In the genomic region with DNA sequence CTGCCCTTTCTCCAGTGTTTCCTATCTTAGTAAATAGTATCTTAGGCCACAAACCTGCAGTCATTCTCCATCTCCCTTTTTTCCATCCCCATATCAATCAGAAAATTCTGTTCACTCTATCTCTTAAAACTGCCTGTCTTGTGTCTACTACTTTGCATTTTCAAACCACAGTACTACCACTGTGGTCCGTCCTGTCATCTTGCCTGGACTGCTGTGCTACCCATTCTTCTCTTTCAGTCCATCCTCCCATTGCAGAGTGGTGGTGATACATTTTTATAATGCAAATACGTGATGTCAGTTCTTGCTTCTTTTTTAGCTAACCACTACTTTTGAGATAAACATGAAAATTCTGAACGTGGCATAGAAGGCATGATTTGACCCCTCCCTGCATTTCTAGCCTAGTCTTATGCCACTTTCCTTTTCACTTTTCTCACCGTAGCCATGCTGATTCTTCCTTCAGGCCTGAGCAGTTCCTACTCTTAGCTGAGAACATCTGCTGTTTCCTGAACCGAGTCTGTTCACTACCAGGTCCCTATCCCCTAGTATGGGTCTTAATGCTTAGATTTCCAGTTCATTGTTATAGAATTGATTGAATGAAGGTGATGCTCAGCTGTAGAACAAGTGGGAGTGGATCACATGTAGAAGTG, we compare ENCODE assay signal across 9 cellular contexts. TPM values are rescaled to one million over a fixed set of nuclear protein-coding genes. Genes with fewer than 3 reads are reported as not detected.
DNase-seq lines count a peak whose midpoint lies in the region; ATAC-seq and TF ChIP-seq lines count a peak whose summit lies in the region.
"Had no signal": no experiment of that assay in that cellular context is flagged by ENCODE, and none has a peak within 500 bp of the region (broad histone marks: within the 10 kb centered on the region; RNA-seq: fewer than 3 reads in every experiment).

No MANE protein-coding gene starts in this region.

- no peak for ATAC-seq in CD4-positive, alpha-beta T cell (ENCODE audit: poor library complexity)
- ATAC-seq in GM19395 (IDR thresholded peaks at IDR 0.05; ENCODE audit: unreplicated experiment), result peak; percentile 90
- ATAC-seq in HG02981 (IDR thresholded peaks at IDR 0.05; ENCODE audit: unreplicated experiment), result peak; percentile 82
- ATAC-seq in T-cell (replicated peaks in 1 of 4), result peak in 1 of 4 experiments; percentile 16

- no peaks in the 10 kb centered on the region for H3K9me3 ChIP-seq in CD4-positive, alpha-beta T cell (ENCODE audit: control insufficient read depth, low read length)
- H3K9me3 ChIP-seq in tibial artery, result no peaks in the 10 kb centered on the region

- no peaks in the 10 kb centered on the region for H3K36me3 ChIP-seq in tibial artery

- peaks cover 4% of the 10 kb centered on the region for H3K36me3 Mint-ChIP-seq in CD4-positive, alpha-beta T cell (ENCODE audit: low read depth)
- no peaks in the 10 kb centered on the region for H3K36me3 Mint-ChIP-seq in T-cell
- peaks cover 2% of the 10 kb centered on the region for H3K36me3 Mint-ChIP-seq in activated T-helper 1 cell treated with anti-CD3 and anti-CD28 coated beads, Interleukin-12 subunit alpha, Interleukin-12 subunit beta, Interleukin-2, Interleukin-4 antibody, amounts not matched to agents 30 ng/mL and 10 ng/mL and 1 ng/mL, durations not matched to agents 14 hours and 24 hours and 36 hours (ENCODE audit: low read depth)

- peaks cover 81% of the 10 kb centered on the region for H3K4me1 Mint-ChIP-seq in CD4-positive, alpha-beta T cell (ENCODE audit: low read depth)
- H3K4me1 Mint-ChIP-seq in T-cell, result peaks cover 64 to 77% (median 69%) of the 10 kb centered on the region in 3 donors
- H3K4me1 Mint-ChIP-seq in activated T-helper 1 cell treated with anti-CD3 and anti-CD28 coated beads, Interleukin-12 subunit alpha, Interleukin-12 subunit beta, Interleukin-2, Interleukin-4 antibody, amounts not matched to agents 30 ng/mL and 10 ng/mL and 1 ng/mL, durations not matched to agents 14 hours and 24 hours and 36 hours (ENCODE audit: low read depth), result peaks cover 36% of the 10 kb centered on the region

- no peaks in the 10 kb centered on the region for H3K9me3 Mint-ChIP-seq in CD4-positive, alpha-beta T cell
- H3K9me3 Mint-ChIP-seq in T-cell, result no peaks in the 10 kb centered on the region
- H3K9me3 Mint-ChIP-seq in activated T-helper 1 cell treated with anti-CD3 and anti-CD28 coated beads, Interleukin-12 subunit alpha, Interleukin-12 subunit beta, Interleukin-2, Interleukin-4 antibody, amounts not matched to agents 30 ng/mL and 10 ng/mL and 1 ng/mL, durations not matched to agents 14 hours and 24 hours and 36 hours, result no peaks in the 10 kb centered on the region

- no peak overlapping the region for H3K4me3 Mint-ChIP-seq in CD4-positive, alpha-beta T cell
- H3K4me3 Mint-ChIP-seq in T-cell, result no peak overlapping the region
- no peak overlapping the region for H3K4me3 Mint-ChIP-seq in activated T-helper 1 cell treated with anti-CD3 and anti-CD28 coated beads, Interleukin-12 subunit alpha, Interleukin-12 subunit beta, Interleukin-2, Interleukin-4 antibody, amounts not matched to agents 30 ng/mL and 10 ng/mL and 1 ng/mL, durations not matched to agents 14 hours and 24 hours and 36 hours

- H3K4me3 ChIP-seq in tibial artery, result no peak overlapping the region

- no peaks in the 10 kb centered on the region for H3K27me3 Mint-ChIP-seq in CD4-positive, alpha-beta T cell
- no peaks in the 10 kb centered on the region for H3K27me3 Mint-ChIP-seq in T-cell
- no peaks in the 10 kb centered on the region for H3K27me3 Mint-ChIP-seq in activated T-helper 1 cell treated with anti-CD3 and anti-CD28 coated beads, Interleukin-12 subunit alpha, Interleukin-12 subunit beta, Interleukin-2, Interleukin-4 antibody, amounts not matched to agents 30 ng/mL and 10 ng/mL and 1 ng/mL, durations not matched to agents 14 hours and 24 hours and 36 hours (ENCODE audit: insufficient read depth)

- no peak overlapping the region for H3K27ac ChIP-seq in CD4-positive, alpha-beta T cell (ENCODE audit: low read depth, low read length)
- H3K27ac ChIP-seq in tibial artery, result no peak overlapping the region

- no peak for TF ChIP-seq CTCF in CD4-positive, alpha-beta T cell (IDR thresholded peaks at IDR 0.05)
- TF ChIP-seq CTCF in tibial artery (IDR thresholded peaks at IDR 0.05), result no peak

- peak overlapping the region; percentile 1 for H3K27ac Mint-ChIP-seq in CD4-positive, alpha-beta T cell
- peak overlapping the region; percentile 55 to 56 for H3K27ac Mint-ChIP-seq in T-cell
- no peak overlapping the region for H3K27ac Mint-ChIP-seq in activated T-helper 1 cell treated with anti-CD3 and anti-CD28 coated beads, Interleukin-12 subunit alpha, Interleukin-12 subunit beta, Interleukin-2, Interleukin-4 antibody, amounts not matched to agents 30 ng/mL and 10 ng/mL and 1 ng/mL, durations not matched to agents 14 hours and 24 hours and 36 hours

- H3K27me3 ChIP-seq in CD4-positive, alpha-beta T cell (ENCODE audit: control insufficient read depth, insufficient read depth, low read length), result no peaks in the 10 kb centered on the region
- H3K27me3 ChIP-seq in tibial artery, result no peaks in the 10 kb centered on the region

- CTCF ChIA-PET in CD4-positive, alpha-beta T cell (lab: Charles Lee), result interaction anchor here (0.6 to 1.9 kb wide), 3 partner anchors 8 to 97 kb away, joined by 3 to 5 read pairs (median 5); no protein-coding TSS in a partner anchor
- CTCF ChIA-PET in T-cell (lab: Charles Lee), result interaction anchor here (0.5 to 2.0 kb wide), 8 partner anchors 8 to 191 kb away, joined by 3 to 6 read pairs (median 4); no protein-coding TSS in a partner anchor

- no peak for DNase-seq in CD4-positive, alpha-beta T cell
- DNase-seq in T-cell (no peak), NCI-H2029 (lab: John Stamatoyannopoulos, UW) (no peak), tibial artery (no peak), OCI-M1 (lab: John Stamatoyannopoulos, UW) (no peak)
- no peak for DNase-seq in activated T-helper 1 cell treated with anti-CD3 and anti-CD28 coated beads, Interleukin-12 subunit alpha, Interleukin-12 subunit beta, Interleukin-2, Interleukin-4 antibody, amounts not matched to agents 30 ng/mL and 10 ng/mL and 1 ng/mL, durations not matched to agents 14 hours and 24 hours and 36 hours (ENCODE audit: low spot score)
- DNase-seq: HCEC 1CT had no signal

- POLR2A ChIA-PET in CD4-positive, alpha-beta T cell (lab: Charles Lee), result interaction anchor here (3.3 kb wide), 1 partner anchor 14 kb away, joined by 14 read pairs; a partner anchor contains a TSS
- POLR2A ChIA-PET in T-cell (lab: Charles Lee), result interaction anchor here in 1 of 2 donors (0.7 kb wide), 1 partner anchor 20 kb away, joined by 3 read pairs; no protein-coding TSS in a partner anchor

- intact Hi-C loops in CD4-positive, alpha-beta T cell (cut with DNase I, micrococcal nuclease), result no loop called here
- intact Hi-C loops in activated T-helper 1 cell treated with anti-CD3 and anti-CD28 coated beads, Interleukin-12 subunit alpha, Interleukin-12 subunit beta, Interleukin-2, Interleukin-4 antibody, amounts not matched to agents 30 ng/mL and 10 ng/mL and 1 ng/mL, durations not matched to agents 14 hours and 24 hours and 36 hours (cut with micrococcal nuclease), result no loop called here
- intact Hi-C loops in tibial artery (cut with DNase I; ENCODE audit: low total_unique reads), result no loop called here

- H3K4me1 ChIP-seq in tibial artery, result peaks cover 0 to 44% (median 1%) of the 10 kb centered on the region in 4 donors

RNA-seq across cellular contexts. Expression of a gene that starts 13.8 kb away (rescaled TPM):
- 10 to 100 TPM; 34.7 to 37.3 TPM for total RNA-seq in CD4-positive, alpha-beta T cell
- 10 to 100 TPM; 27.7 to 30.5 (median 28.9) TPM for total RNA-seq in T-cell
- 40.5 and 42.2 TPM in 2 replicates for total RNA-seq in activated T-helper 1 cell treated with anti-CD3 and anti-CD28 coated beads, Interleukin-12 subunit alpha, Interleukin-12 subunit beta, Interleukin-2, Interleukin-4 antibody, amounts not matched to agents 30 ng/mL and 10 ng/mL and 1 ng/mL, durations not matched to agents 14 hours and 24 hours and 36 hours
